ENCODE assay signal across 8 cellular contexts in the genomic region with DNA sequence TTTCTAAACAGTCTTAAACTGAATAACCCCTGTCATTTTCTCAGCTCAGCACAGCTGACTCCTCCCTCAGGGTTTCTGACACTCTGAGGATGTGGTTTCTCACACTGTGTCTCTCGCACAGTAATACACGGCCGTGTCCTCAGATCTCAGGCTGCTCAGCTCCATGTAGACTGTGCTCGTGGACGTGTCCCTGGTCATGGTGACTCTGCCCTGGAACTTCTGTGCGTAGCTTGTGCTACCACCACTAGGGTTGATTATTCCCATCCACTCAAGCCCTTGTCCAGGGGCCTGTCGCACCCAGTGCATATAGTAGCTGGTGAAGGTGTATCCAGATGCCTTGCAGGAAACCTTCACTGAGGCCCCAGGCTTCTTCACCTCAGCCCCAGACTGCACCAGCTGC.
A peak's percentile ranks its signal among the peaks of the same experiment; 100 is the strongest.
DNase-seq lines count a peak whose midpoint lies in the region; ATAC-seq and TF ChIP-seq lines count a peak whose summit lies in the region.
"Not testable (repeated sequence)": the region's sequence is repeated elsewhere in the genome, so short reads cannot be mapped to it uniquely, and the experiment has no call there.

No MANE protein-coding gene starts in this region.

- peak; percentile 71 to 75 (median 72) for ATAC-seq in T-cell (replicated peaks in 1 of 4)

- peaks cover 55 to 84% (median 72%) of the 10 kb centered on the region in 4 donors for H3K4me1 Mint-ChIP-seq in CD4-positive, alpha-beta memory T cell
- H3K4me1 Mint-ChIP-seq in T-cell, result peaks cover 75 to 80% (median 79%) of the 10 kb centered on the region in 3 donors
- peaks cover 59% of the 10 kb centered on the region for H3K4me1 Mint-ChIP-seq in activated CD4-positive, alpha-beta T cell treated with anti-CD3 and anti-CD28 coated beads, Interleukin-2, amount 10 ng/mL, durations not matched to agents 24 days and 14 days
- H3K4me1 Mint-ChIP-seq in activated T-cell treated with anti-CD3 and anti-CD28 coated beads, Interleukin-2, amount 50 U/mL, for 24 hours (ENCODE audit: low read depth), result peaks cover 74% of the 10 kb centered on the region
- H3K4me1 Mint-ChIP-seq in activated naive CD4-positive, alpha-beta T cell treated with anti-CD3 and anti-CD28 coated beads, Interleukin-2, amount 10 ng/mL, durations not matched to agents 7 days and 5 days, result peaks cover 71% of the 10 kb centered on the region
- peaks cover 66% of the 10 kb centered on the region for H3K4me1 Mint-ChIP-seq in stimulated activated naive CD8-positive, alpha-beta T cell treated with anti-CD3 and anti-CD28 coated beads, Interleukin-15, Interleukin-2, amounts not matched to agents 100 ng/mL and 50 ng/mL, for 24 hours (ENCODE audit: low read depth)

- POLR2A ChIA-PET in CD4-positive, alpha-beta memory T cell (lab: Charles Lee; ENCODE audit: partially characterized antibody), result interaction anchor here (1.0 to 2.1 kb wide), 5 partner anchors 9 to 51 kb away, joined by 3 to 7 read pairs (median 4); no protein-coding TSS in a partner anchor
- POLR2A ChIA-PET in T-cell (lab: Charles Lee), result interaction anchor here in 1 of 2 donors (0.6 kb wide), 1 partner anchor 42 kb away, joined by 4 read pairs; no protein-coding TSS in a partner anchor

- TF ChIP-seq CTCF in esophagus muscularis mucosa (IDR thresholded peaks at IDR 0.05), result not testable (repeated sequence)

- H3K9me3 Mint-ChIP-seq in CD4-positive, alpha-beta memory T cell; T-cell; activated CD4-positive, alpha-beta T cell treated with anti-CD3 and anti-CD28 coated beads, Interleukin-2, amount 10 ng/mL, durations not matched to agents 24 days and 14 days; activated T-cell treated with anti-CD3 and anti-CD28 coated beads, Interleukin-2, amount 50 U/mL, for 24 hours; activated naive CD4-positive, alpha-beta T cell treated with anti-CD3 and anti-CD28 coated beads, Interleukin-2, amount 10 ng/mL, durations not matched to agents 7 days and 5 days; stimulated activated naive CD8-positive, alpha-beta T cell treated with anti-CD3 and anti-CD28 coated beads, Interleukin-15, Interleukin-2, amounts not matched to agents 100 ng/mL and 50 ng/mL, for 24 hours: not testable (repeated sequence)

- H3K4me3 ChIP-seq in CD4-positive, alpha-beta memory T cell (ENCODE audit: low read length in 2 of 2); esophagus muscularis mucosa: not testable (repeated sequence)

- not testable (repeated sequence) for TF ChIP-seq EP300 in esophagus muscularis mucosa (IDR thresholded peaks at IDR 0.05)

- not testable (repeated sequence) for H3K9me3 ChIP-seq in CD4-positive, alpha-beta memory T cell (ENCODE audit: control insufficient read depth in 1 of 2, low read length in 2 of 2); esophagus muscularis mucosa

- H3K27me3 ChIP-seq in CD4-positive, alpha-beta memory T cell (ENCODE audit: insufficient read depth, low read length), result not testable (repeated sequence)
- peaks cover 0 to 22% (median 0%) of the 10 kb centered on the region in 4 donors for H3K27me3 ChIP-seq in esophagus muscularis mucosa

- H3K27ac ChIP-seq in CD4-positive, alpha-beta memory T cell (ENCODE audit: low read depth, low read length), result peak overlapping the region; percentile 47
- H3K27ac ChIP-seq in esophagus muscularis mucosa (replicated peaks in 1 of 4), result not testable (repeated sequence)

- 73% methylated on average over 6 of the region's 7 CpGs for WGBS in esophagus muscularis mucosa

- peak overlapping the region; percentile 50 to 83 (median 66) for H3K4me3 Mint-ChIP-seq in CD4-positive, alpha-beta memory T cell
- H3K4me3 Mint-ChIP-seq in T-cell, result peak overlapping the region; percentile 25 to 69 (median 31)
- peak overlapping the region; percentile 54 for H3K4me3 Mint-ChIP-seq in activated CD4-positive, alpha-beta T cell treated with anti-CD3 and anti-CD28 coated beads, Interleukin-2, amount 10 ng/mL, durations not matched to agents 24 days and 14 days
- H3K4me3 Mint-ChIP-seq in activated T-cell treated with anti-CD3 and anti-CD28 coated beads, Interleukin-2, amount 50 U/mL, for 24 hours, result not testable (repeated sequence)
- H3K4me3 Mint-ChIP-seq in activated naive CD4-positive, alpha-beta T cell treated with anti-CD3 and anti-CD28 coated beads, Interleukin-2, amount 10 ng/mL, durations not matched to agents 7 days and 5 days, result peak overlapping the region; percentile 28
- peak overlapping the region; percentile 9 for H3K4me3 Mint-ChIP-seq in stimulated activated naive CD8-positive, alpha-beta T cell treated with anti-CD3 and anti-CD28 coated beads, Interleukin-15, Interleukin-2, amounts not matched to agents 100 ng/mL and 50 ng/mL, for 24 hours

- peak overlapping the region; percentile 86 to 98 (median 97) for H3K27ac Mint-ChIP-seq in CD4-positive, alpha-beta memory T cell
- H3K27ac Mint-ChIP-seq in T-cell, result peak overlapping the region; percentile 92 to 94
- H3K27ac Mint-ChIP-seq in activated CD4-positive, alpha-beta T cell treated with anti-CD3 and anti-CD28 coated beads, Interleukin-2, amount 10 ng/mL, durations not matched to agents 24 days and 14 days, result peak overlapping the region; percentile 57
- peak overlapping the region; percentile 53 for H3K27ac Mint-ChIP-seq in activated T-cell treated with anti-CD3 and anti-CD28 coated beads, Interleukin-2, amount 50 U/mL, for 24 hours
- peak overlapping the region; percentile 92 for H3K27ac Mint-ChIP-seq in activated naive CD4-positive, alpha-beta T cell treated with anti-CD3 and anti-CD28 coated beads, Interleukin-2, amount 10 ng/mL, durations not matched to agents 7 days and 5 days
- H3K27ac Mint-ChIP-seq in stimulated activated naive CD8-positive, alpha-beta T cell treated with anti-CD3 and anti-CD28 coated beads, Interleukin-15, Interleukin-2, amounts not matched to agents 100 ng/mL and 50 ng/mL, for 24 hours, result not testable (repeated sequence)

- peak; percentile 64 to 83 (median 72) for DNase-seq in CD4-positive, alpha-beta memory T cell
- DNase-seq in T-cell (peak; percentile 45 to 80 (median 62)), esophagus muscularis mucosa (ENCODE audit: extremely low spot score) (peak; percentile 86)
- peak; percentile 89 for DNase-seq in activated CD4-positive, alpha-beta T cell treated with anti-CD3 and anti-CD28 coated beads, Interleukin-2, amount 10 ng/mL, durations not matched to agents 24 days and 14 days
- DNase-seq in activated T-cell treated with anti-CD3 and anti-CD28 coated beads, Interleukin-2, amount 50 U/mL, for 24 hours, result peak; percentile 62
- DNase-seq in activated naive CD4-positive, alpha-beta T cell treated with anti-CD3 and anti-CD28 coated beads, Interleukin-2, amount 10 ng/mL, durations not matched to agents 7 days and 5 days, result peak; percentile 76
- DNase-seq in stimulated activated CD4-positive, alpha-beta T cell treated with anti-CD3 and anti-CD28 coated beads, Interleukin-1b, Interleukin-23, amount 100 ng/mL, for 48 hours, result peak; percentile 43

- H3K4me1 ChIP-seq in CD4-positive, alpha-beta memory T cell (ENCODE audit: insufficient read depth, low read length), result peaks cover 79% of the 10 kb centered on the region
- not testable (repeated sequence) for H3K4me1 ChIP-seq in esophagus muscularis mucosa

- H3K27me3 Mint-ChIP-seq in CD4-positive, alpha-beta memory T cell; T-cell; activated T-cell treated with anti-CD3 and anti-CD28 coated beads, Interleukin-2, amount 50 U/mL, for 24 hours; activated naive CD4-positive, alpha-beta T cell treated with anti-CD3 and anti-CD28 coated beads, Interleukin-2, amount 10 ng/mL, durations not matched to agents 7 days and 5 days; stimulated activated naive CD8-positive, alpha-beta T cell treated with anti-CD3 and anti-CD28 coated beads, Interleukin-15, Interleukin-2, amounts not matched to agents 100 ng/mL and 50 ng/mL, for 24 hours: not testable (repeated sequence)
- peaks cover 29% of the 10 kb centered on the region for H3K27me3 Mint-ChIP-seq in activated CD4-positive, alpha-beta T cell treated with anti-CD3 and anti-CD28 coated beads, Interleukin-2, amount 10 ng/mL, durations not matched to agents 24 days and 14 days

- not testable (repeated sequence) for TF ChIP-seq POLR2A in esophagus muscularis mucosa (IDR thresholded peaks at IDR 0.05; ENCODE audit: low read depth)

- H3K36me3 Mint-ChIP-seq in CD4-positive, alpha-beta memory T cell; T-cell; activated CD4-positive, alpha-beta T cell treated with anti-CD3 and anti-CD28 coated beads, Interleukin-2, amount 10 ng/mL, durations not matched to agents 24 days and 14 days (ENCODE audit: low read depth); activated T-cell treated with anti-CD3 and anti-CD28 coated beads, Interleukin-2, amount 50 U/mL, for 24 hours (ENCODE audit: low read depth); activated naive CD4-positive, alpha-beta T cell treated with anti-CD3 and anti-CD28 coated beads, Interleukin-2, amount 10 ng/mL, durations not matched to agents 7 days and 5 days; stimulated activated naive CD8-positive, alpha-beta T cell treated with anti-CD3 and anti-CD28 coated beads, Interleukin-15, Interleukin-2, amounts not matched to agents 100 ng/mL and 50 ng/mL, for 24 hours (ENCODE audit: low read depth): not testable (repeated sequence)

- CTCF ChIA-PET in CD4-positive, alpha-beta memory T cell (lab: Charles Lee; ENCODE audit: partially characterized antibody), result interaction anchor here (0.6 to 5.6 kb wide), 11 partner anchors 10 to 51 kb away, joined by 3 to 31 read pairs (median 4); no protein-coding TSS in a partner anchor
- CTCF ChIA-PET in T-cell (lab: Charles Lee), result interaction anchor here in 1 of 2 donors (0.6 to 2.1 kb wide), 9 partner anchors 9 to 99 kb away, joined by 3 to 8 read pairs (median 4); no protein-coding TSS in a partner anchor
- CTCF ChIA-PET in activated naive CD4-positive, alpha-beta T cell treated with anti-CD3 and anti-CD28 coated beads, Interleukin-2, amount 10 ng/mL, durations not matched to agents 7 days and 5 days (lab: Charles Lee), result interaction anchor here (0.6 to 1.5 kb wide), 12 partner anchors 9 to 93 kb away, joined by 3 to 8 read pairs (median 3); no protein-coding TSS in a partner anchor

- not testable (repeated sequence) for H3K36me3 ChIP-seq in CD4-positive, alpha-beta memory T cell (ENCODE audit: insufficient read depth, low read length); esophagus muscularis mucosa

- intact Hi-C loops in CD4-positive, alpha-beta memory T cell (cut with micrococcal nuclease), result loop anchor here (2.0 kb wide), 2 partner anchors 14 to 50 kb away; no protein-coding TSS in a partner anchor
- intact Hi-C loops in activated CD4-positive, alpha-beta T cell treated with anti-CD3 and anti-CD28 coated beads, Interleukin-2, amount 10 ng/mL, durations not matched to agents 24 days and 14 days (cut with micrococcal nuclease); esophagus muscularis mucosa (cut with DNase I): not testable (repeated sequence)
